Comparison of ENCODE assay signal across 36 cellular contexts in genomic region chr6:67350729-67351128, GRCh38.
"Had no signal": no experiment of that assay in that cellular context is flagged by ENCODE, and none has a peak within 500 bp of the region (broad histone marks: within the 10 kb centered on the region; RNA-seq: fewer than 3 reads in every experiment).

No MANE protein-coding gene starts in this region.

- H3K27me3 ChIP-seq: MG63 had no signal

- H3K9ac ChIP-seq: KMS-11 had no signal

- H3K27ac ChIP-seq: KMS-11 had no signal

- H3K9me3 ChIP-seq: MG63 had no signal

- H3K36me3 ChIP-seq: MG63 had no signal

- DNase-seq: Karpas-422, Kasumi-1, KG1, MG63, MM.1S, MV-4-11, NCI-H1048, NCI-H1092, NCI-H1092 treated with DMSO at 0.1 percent for 48 hours, NCI-H1105 treated with DMSO at 0.1 percent for 48 hours, NCI-H1417, NCI-H1417 treated with DMSO at 0.1 percent for 48 hours, NCI-H1436, NCI-H1436 treated with DMSO at 0.1 percent for 48 hours, NCI-H146, NCI-H1694, NCI-H1694 treated with DMSO at 0.1 percent for 48 hours, NCI-H187, NCI-H187 treated with DMSO at 0.1 percent for 48 hours, NCI-H1930, NCI-H2029, NCI-H2029 treated with DMSO at 0.1 percent for 48 hours, NCI-H2081, NCI-H2081 treated with DMSO at 0.1 percent for 48 hours, NCI-H2107, NCI-H2171, NCI-H2171 treated with DMSO at 0.1 percent for 48 hours, NCI-H2227 treated with DMSO at 0.1 percent for 48 hours, NCI-H226, NCI-H345, NCI-H446, NCI-H446 treated with DMSO at 0.1 percent for 48 hours, NCI-H510A, NCI-H510A treated with DMSO at 0.1 percent for 48 hours, NCI-H524 had no signal

- H3K4me3 ChIP-seq: MG63 had no signal

- H3K4me2 ChIP-seq: KMS-11 had no signal
